ENCODE assay signal across 1 cellular context in genomic region chrX:110363241-110363640, GRCh38.
A peak's percentile ranks its signal among the peaks of the same experiment; 100 is the strongest.
TF ChIP-seq lines count a peak whose summit lies in the region.

No MANE protein-coding gene starts in this region.

TF ChIP-seq in K562, 482 proteins besides CTCF, POLR2A, EP300 and RAD21 (continued from another document):
- TF ChIP-seq ZNF395 (CRISPR knock-in tag; IDR thresholded peaks at IDR 0.05) (no peak), XRCC5 (IDR thresholded peaks at IDR 0.05; ENCODE audit: low read depth, low read length) (no peak), RB1 (IDR thresholded peaks at IDR 0.05; ENCODE audit: low read depth) (no peak), STAT5A (IDR thresholded peaks at IDR 0.05; ENCODE audit: borderline replicate concordance, low read length) (peak; percentile 42; the same call in 1 of the 2 replicates), TEAD4 (IDR thresholded peaks at IDR 0.05; ENCODE audit: low read length) (peak; percentile 79), TEAD4 (CRISPR knock-in tag; IDR thresholded peaks at IDR 0.05; ENCODE audit: borderline replicate concordance) (no peak), RHOXF2B (CRISPR knock-in tag; conservative IDR thresholded peaks at IDR 0.05) (no peak), AFF4 (CRISPR knock-in tag; IDR thresholded peaks at IDR 0.05) (no peak), ELF2 (CRISPR knock-in tag; IDR thresholded peaks at IDR 0.05) (no peak), KLF16 (IDR thresholded peaks at IDR 0.05) (no peak), SMAD2 (IDR thresholded peaks at IDR 0.05; ENCODE audit: low read depth, low read length) (no peak), KLF13 (tag; IDR thresholded peaks at IDR 0.05; ENCODE audit: borderline replicate concordance, low read depth) (no peak), FOSL1 (tag; conservative IDR thresholded peaks at IDR 0.05) (peak; percentile 79), CBFA2T3 (IDR thresholded peaks at IDR 0.05) (peak; percentile 87), ZBTB7A (IDR thresholded peaks at IDR 0.05; ENCODE audit: borderline replicate concordance, control insufficient read depth, low read depth, low read length) (no peak), PYGO2 (tag; IDR thresholded peaks at IDR 0.05) (no peak), MCM3 (IDR thresholded peaks at IDR 0.05) (no peak), UBTF (IDR thresholded peaks at IDR 0.05; ENCODE audit: borderline replicate concordance in 1 of 2, low read depth in 2 of 2, low read length in 2 of 2) (no peak), NCOA6 (IDR thresholded peaks at IDR 0.05) (no peak), TAL1 (IDR thresholded peaks at IDR 0.05) (peak; percentile 39; the same call in 1 of the 2 replicates), ZNF398 (CRISPR knock-in tag; IDR thresholded peaks at IDR 0.05) (no peak), SMARCB1 (IDR thresholded peaks at IDR 0.05; ENCODE audit: insufficient read length, low read depth) (no peak), ADNP (tag; IDR thresholded peaks at IDR 0.05) (no peak), POLR2AphosphoS5 (IDR thresholded peaks at IDR 0.05; ENCODE audit: control insufficient read depth, insufficient read depth, low read depth, low read length) (peak; percentile 29; the same call in 1 of the 2 replicates), FOXK2 (conservative IDR thresholded peaks at IDR 0.05 in 1 of 2, IDR thresholded peaks at IDR 0.05 in 1 of 2; ENCODE audit: low read depth in 2 of 2) (no peak), SMARCA4 (IDR thresholded peaks at IDR 0.05) (0 out of 2 replicates have a peak, but pooled peaks have one; percentile 21), PRPF4 (IDR thresholded peaks at IDR 0.05; ENCODE audit: insufficient read depth, low read depth, low read length, poor library complexity, severe bottlenecking) (no peak), MAFG (tag; conservative IDR thresholded peaks at IDR 0.05) (no peak), NFXL1 (CRISPR knock-in tag; IDR thresholded peaks at IDR 0.05) (no peak), U2AF2 (optimal IDR thresholded peaks at IDR 0.05; ENCODE audit: low read depth, low read length) (no peak), LCOR (CRISPR knock-in tag; IDR thresholded peaks at IDR 0.05) (no peak), ZBTB34 (CRISPR knock-in tag; IDR thresholded peaks at IDR 0.05) (no peak), TRIM24 (IDR thresholded peaks at IDR 0.05) (peak in 1 of 2 experiments; percentile 35; a peak in 1 of 4 replicates), MYNN (IDR thresholded peaks at IDR 0.05) (0 out of 2 replicates have a peak, but pooled peaks have one; percentile 16), MYNN (CRISPR knock-in tag; IDR thresholded peaks at IDR 0.05) (no peak), HNRNPUL1 (IDR thresholded peaks at IDR 0.05; ENCODE audit: low read length) (no peak), NR3C1 (CRISPR knock-in tag; IDR thresholded peaks at IDR 0.05) (no peak), ZNF444 (CRISPR knock-in tag; IDR thresholded peaks at IDR 0.05) (no peak), ZBTB1 (CRISPR knock-in tag; IDR thresholded peaks at IDR 0.05; ENCODE audit: borderline replicate concordance, low read depth) (no peak), JUN (IDR thresholded peaks at IDR 0.05; ENCODE audit: borderline replicate concordance, low read depth, low read length) (no peak), JUN (CRISPR knock-in tag; IDR thresholded peaks at IDR 0.05; ENCODE audit: borderline replicate concordance) (no peak)
- TF ChIP-seq, protein P1, sequence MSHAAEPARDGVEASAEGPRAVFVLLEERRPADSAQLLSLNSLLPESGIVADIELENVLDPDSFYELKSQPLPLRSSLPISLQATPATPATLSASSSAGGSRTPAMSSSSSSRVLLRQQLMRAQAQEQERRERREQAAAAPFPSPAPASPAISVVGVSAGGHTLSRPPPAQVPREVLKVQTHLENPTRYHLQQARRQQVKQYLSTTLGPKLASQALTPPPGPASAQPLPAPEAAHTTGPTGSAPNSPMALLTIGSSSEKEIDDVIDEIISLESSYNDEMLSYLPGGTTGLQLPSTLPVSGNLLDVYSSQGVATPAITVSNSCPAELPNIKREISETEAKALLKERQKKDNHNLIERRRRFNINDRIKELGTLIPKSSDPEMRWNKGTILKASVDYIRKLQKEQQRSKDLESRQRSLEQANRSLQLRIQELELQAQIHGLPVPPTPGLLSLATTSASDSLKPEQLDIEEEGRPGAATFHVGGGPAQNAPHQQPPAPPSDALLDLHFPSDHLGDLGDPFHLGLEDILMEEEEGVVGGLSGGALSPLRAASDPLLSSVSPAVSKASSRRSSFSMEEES (CRISPR knock-in tag; IDR thresholded peaks at IDR 0.05), result no peak
- TF ChIP-seq, protein P2, sequence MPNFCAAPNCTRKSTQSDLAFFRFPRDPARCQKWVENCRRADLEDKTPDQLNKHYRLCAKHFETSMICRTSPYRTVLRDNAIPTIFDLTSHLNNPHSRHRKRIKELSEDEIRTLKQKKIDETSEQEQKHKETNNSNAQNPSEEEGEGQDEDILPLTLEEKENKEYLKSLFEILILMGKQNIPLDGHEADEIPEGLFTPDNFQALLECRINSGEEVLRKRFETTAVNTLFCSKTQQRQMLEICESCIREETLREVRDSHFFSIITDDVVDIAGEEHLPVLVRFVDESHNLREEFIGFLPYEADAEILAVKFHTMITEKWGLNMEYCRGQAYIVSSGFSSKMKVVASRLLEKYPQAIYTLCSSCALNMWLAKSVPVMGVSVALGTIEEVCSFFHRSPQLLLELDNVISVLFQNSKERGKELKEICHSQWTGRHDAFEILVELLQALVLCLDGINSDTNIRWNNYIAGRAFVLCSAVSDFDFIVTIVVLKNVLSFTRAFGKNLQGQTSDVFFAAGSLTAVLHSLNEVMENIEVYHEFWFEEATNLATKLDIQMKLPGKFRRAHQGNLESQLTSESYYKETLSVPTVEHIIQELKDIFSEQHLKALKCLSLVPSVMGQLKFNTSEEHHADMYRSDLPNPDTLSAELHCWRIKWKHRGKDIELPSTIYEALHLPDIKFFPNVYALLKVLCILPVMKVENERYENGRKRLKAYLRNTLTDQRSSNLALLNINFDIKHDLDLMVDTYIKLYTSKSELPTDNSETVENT (CRISPR knock-in tag; IDR thresholded peaks at IDR 0.05), result no peak
